1 cellular context compared by ENCODE assay signal in the genomic region with DNA sequence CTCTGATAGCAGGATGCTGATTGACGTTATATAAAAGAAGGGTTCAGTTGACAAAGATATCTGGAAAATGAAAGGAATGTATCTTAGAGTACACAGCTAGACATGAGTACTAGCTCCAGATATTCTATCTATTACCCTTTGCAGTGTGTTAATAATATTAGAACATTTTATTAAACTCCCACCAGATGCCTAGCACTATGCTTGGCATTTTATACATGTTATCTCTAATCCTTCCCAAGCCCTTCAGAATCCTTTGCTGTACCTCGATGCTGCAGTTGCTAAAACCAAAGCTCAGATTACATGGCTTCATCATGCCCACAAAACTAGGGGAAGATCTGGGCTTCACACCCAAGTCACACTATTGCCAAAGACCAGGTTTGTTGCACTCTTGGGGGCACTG.
TF ChIP-seq lines count a peak whose summit lies in the region.

No MANE protein-coding gene starts in this region.

TF ChIP-seq in SK-N-SH treated with all-trans-retinoic acid at 6 μM for 48 hours, 23 proteins besides CTCF, POLR2A, EP300 and RAD21 (continued from another document):
- TF ChIP-seq TSHZ2 (CRISPR knock-in tag; IDR thresholded peaks at IDR 0.05): no peak
- TF ChIP-seq ARNTL (CRISPR knock-in tag; IDR thresholded peaks at IDR 0.05; ENCODE audit: borderline replicate concordance, low read depth): no peak
- TF ChIP-seq PATZ1 (CRISPR knock-in tag; IDR thresholded peaks at IDR 0.05; ENCODE audit: borderline replicate concordance): no peak
- TF ChIP-seq ZNF70 (CRISPR knock-in tag; IDR thresholded peaks at IDR 0.05): no peak
- TF ChIP-seq ISL1 (CRISPR knock-in tag; IDR thresholded peaks at IDR 0.05): peak; percentile 50; the same call in 1 of the 2 replicates
